Comparison of ENCODE assay signal across 8 cellular contexts in genomic region chr4:128809477-128810330, GRCh38. TPM values are rescaled to one million over a fixed set of nuclear protein-coding genes. Genes with fewer than 3 reads are reported as not detected.
DNase-seq lines count a peak whose midpoint lies in the region; ATAC-seq and TF ChIP-seq lines count a peak whose summit lies in the region.

Gene JADE1, plus strand, starts transcription at chr4:128809700. Its CDS starts 22,059 bp downstream, at chr4:128831759.

- peak within 1 kb of the TSS; percentile 79 to 99 (median 98) for H3K9ac ChIP-seq in BLaER1 treated with 17β-estradiol and CSF1 and Interleukin-3, amounts not matched to agents 10 nM and 100 nM
- H3K9ac ChIP-seq in colonic mucosa (ENCODE audit: low read depth in 2 of 2, low read length in 2 of 2), result peak within 1 kb of the TSS; percentile 73 to 95

- peaks cover 0 to under 1% (median 0%) of the 10 kb centered on the region in 11 experiments; a peak in 4 of 22 replicates for H3K9me3 ChIP-seq in BLaER1 treated with 17β-estradiol and CSF1 and Interleukin-3, amounts not matched to agents 10 nM and 100 nM (replicated peaks in 1 of 11)
- H3K9me3 ChIP-seq in colonic mucosa, result no peaks in the 10 kb centered on the region

- peak within 1 kb of the TSS; percentile 48 to 100 (median 99) for H3K27ac ChIP-seq in BLaER1 treated with 17β-estradiol and CSF1 and Interleukin-3, amounts not matched to agents 10 nM and 100 nM
- peak within 1 kb of the TSS; percentile 91 for H3K27ac ChIP-seq in colonic mucosa

- peak; percentile 63 for DNase-seq in GM19240 (ENCODE audit: insufficient read length, low spot score)
- peak; percentile 61 for DNase-seq in NCI-H524 treated with DMSO at 0.1 percent for 48 hours (lab: John Stamatoyannopoulos, UW)
- DNase-seq in activated CD4-positive, alpha-beta T cell treated with anti-CD3 and anti-CD28 coated beads for 48 hours, result peak; percentile 92
- DNase-seq in colonic mucosa, result peak; percentile 96
- DNase-seq in left colon, result peak; percentile 92 to 95
- DNase-seq in stimulated activated CD4-positive, alpha-beta T cell treated with anti-CD3 and anti-CD28 coated beads, Interleukin-1b, Interleukin-23, amount 100 ng/mL, for 48 hours, result peak; percentile 91

- peak; percentile 22 for TF ChIP-seq CTCF in colonic mucosa (IDR thresholded peaks at IDR 0.05)

- H3K4me1 ChIP-seq in BLaER1 treated with 17β-estradiol and CSF1 and Interleukin-3, amounts not matched to agents 10 nM and 100 nM, result peaks cover 13 to 22% (median 17%) of the 10 kb centered on the region in 10 experiments
- H3K4me1 ChIP-seq in colonic mucosa, result no peaks in the 10 kb centered on the region

- intact Hi-C loops in colonic mucosa (cut with DNase I) (loop anchor here (5.0 kb wide), 3 partner anchors 232 to 357 kb away; no protein-coding TSS in a partner anchor), left colon (cut with DNase I, micrococcal nuclease) (loop anchor here in 1 of 2 donors (5.0 to 10.0 kb wide), 3 partner anchors 55 to 357 kb away; no protein-coding TSS in a partner anchor)

- ATAC-seq in HG03460 (IDR thresholded peaks at IDR 0.05; ENCODE audit: unreplicated experiment) (peak; percentile 41), left colon (peak; percentile 81)

- H3K36me3 ChIP-seq in BLaER1 treated with 17β-estradiol and CSF1 and Interleukin-3, amounts not matched to agents 10 nM and 100 nM, result no peaks in the 10 kb centered on the region
- H3K36me3 ChIP-seq in colonic mucosa, result no peaks in the 10 kb centered on the region

- no peaks in the 10 kb centered on the region for H3K27me3 ChIP-seq in BLaER1 treated with 17β-estradiol and CSF1 and Interleukin-3, amounts not matched to agents 10 nM and 100 nM
- H3K27me3 ChIP-seq in colonic mucosa, result no peaks in the 10 kb centered on the region

- peak within 1 kb of the TSS; percentile 79 to 99 (median 91) for H3K4me2 ChIP-seq in BLaER1 treated with 17β-estradiol and CSF1 and Interleukin-3, amounts not matched to agents 10 nM and 100 nM

- H4K20me1 ChIP-seq in BLaER1 treated with 17β-estradiol and CSF1 and Interleukin-3, amounts not matched to agents 10 nM and 100 nM, result peaks cover 0 to 19% (median 0%) of the 10 kb centered on the region in 11 experiments; a peak in 4 of 22 replicates

- H3K4me3 ChIP-seq in BLaER1 treated with 17β-estradiol and CSF1 and Interleukin-3, amounts not matched to agents 10 nM and 100 nM, result peak within 1 kb of the TSS; percentile 74 to 94 (median 86)
- peak within 1 kb of the TSS; percentile 60 for H3K4me3 ChIP-seq in colonic mucosa

RNA-seq across cellular contexts. Expression of gene JADE1, which starts in this region (rescaled TPM):
- total RNA-seq in colonic mucosa (1 to 10 TPM; 8.3 to 9.6 TPM), left colon (1 to 10 TPM; 5.4 to 8.4 TPM)

Comparison
In these comparisons a context has a peak if more than half of its experiments do, and no peak if none do; other contexts are left out.
1. Peak in every context shown above with its lines: DNase-seq, ATAC-seq, H3K4me3 ChIP-seq and H3K27ac ChIP-seq.